8 cellular contexts compared by ENCODE assay signal in the genomic region with DNA sequence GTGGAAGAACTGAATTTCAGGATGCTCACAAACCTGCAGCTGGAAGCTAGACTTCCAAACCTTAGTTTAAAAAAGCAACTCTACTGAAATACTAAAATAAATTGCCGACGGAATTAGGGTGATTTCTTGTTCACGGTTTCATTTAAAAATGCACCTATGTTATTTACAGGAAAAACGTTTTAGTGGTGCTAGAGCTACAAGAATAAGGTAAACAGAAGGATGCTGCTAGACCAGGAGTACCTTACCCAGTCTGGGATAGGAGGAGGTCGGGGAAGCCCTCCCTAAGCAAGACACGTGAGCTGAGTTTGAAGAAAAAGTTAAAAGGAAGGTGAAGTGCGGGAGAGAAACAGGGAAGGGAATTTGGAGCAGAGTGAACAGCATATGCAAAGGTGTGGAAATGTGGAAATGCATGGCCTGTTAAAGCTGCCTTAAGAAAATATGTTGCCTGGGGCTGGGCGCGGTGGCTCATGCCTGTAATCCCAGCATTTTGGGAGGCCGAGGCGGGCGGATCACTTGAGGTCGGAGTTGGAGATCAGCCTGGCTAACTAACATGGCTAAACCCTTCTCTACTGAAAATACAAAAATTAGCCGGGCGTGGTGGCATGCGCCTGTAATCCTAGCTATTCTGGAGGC. TPM values are rescaled to one million over a fixed set of nuclear protein-coding genes. Genes with fewer than 3 reads are reported as not detected.
A peak's percentile ranks its signal among the peaks of the same experiment; 100 is the strongest.
DNase-seq lines count a peak whose midpoint lies in the region; ATAC-seq and TF ChIP-seq lines count a peak whose summit lies in the region.

No MANE protein-coding gene starts in this region.

- H3K36me3 ChIP-seq in BLaER1 treated with 17β-estradiol and CSF1 and Interleukin-3, amounts not matched to agents 10 nM and 100 nM = peaks cover 21 to 35% (median 31%) of the 10 kb centered on the region in 11 experiments
- H3K36me3 ChIP-seq in OCI-LY3 (replicated peaks; ENCODE audit: low read depth, low read length) = peaks cover 23% of the 10 kb centered on the region
- H3K36me3 ChIP-seq in neuronal stem cell (replicated peaks in 1 of 2; ENCODE audit: control insufficient read depth in 2 of 2, insufficient read depth in 2 of 2, low read length in 2 of 2) = peaks cover 7 to 25% of the 10 kb centered on the region in 2 donors

- peak overlapping the region; percentile 90 for H3K4me3 Mint-ChIP-seq in endothelial cell (ENCODE audit: unreplicated experiment)

- peak overlapping the region; percentile 22 for H2BK15ac ChIP-seq in neuronal stem cell (ENCODE audit: low read length)

- H3K79me1 ChIP-seq in neuronal stem cell (ENCODE audit: low read depth, low read length) = peaks cover 5% of the 10 kb centered on the region

- H2AK5ac ChIP-seq in neuronal stem cell (ENCODE audit: low read depth, low read length) = no peak overlapping the region

- H3K18ac ChIP-seq in neuronal stem cell (ENCODE audit: low read length) = no peak overlapping the region

- H3K27me3 Mint-ChIP-seq in endothelial cell (ENCODE audit: unreplicated experiment) = peaks cover 8% of the 10 kb centered on the region

- TF ChIP-seq CTCF in OCI-LY3 (IDR thresholded peaks at IDR 0.05; ENCODE audit: low read depth, low read length) (no peak), endothelial cell (IDR thresholded peaks at IDR 0.05; ENCODE audit: unreplicated experiment) (no peak)

- 100% methylated on average over 1 of the region's 16 CpGs; no CpG with 5 or more reads in 1 of the 2 donors for WGBS in neuronal stem cell (ENCODE audit: extremely low coverage in 2 of 2, insufficient read length in 2 of 2, insufficient replicate concordance in 1 of 2), 2 donors

- peaks cover 0 to 13% (median 0%) of the 10 kb centered on the region in 11 experiments; a peak in 3 of 22 replicates for H3K9me3 ChIP-seq in BLaER1 treated with 17β-estradiol and CSF1 and Interleukin-3, amounts not matched to agents 10 nM and 100 nM (replicated peaks in 1 of 11)
- H3K9me3 ChIP-seq in OCI-LY3 (ENCODE audit: insufficient read depth, low read length) (no peaks in the 10 kb centered on the region), neuronal stem cell (replicated peaks in 1 of 2; ENCODE audit: control insufficient read depth in 2 of 2, insufficient read depth in 1 of 2, low read depth in 1 of 2, low read length in 2 of 2) (no peaks in the 10 kb centered on the region)

- H2AFZ ChIP-seq in OCI-LY3 (ENCODE audit: low read depth, low read length) = no peak overlapping the region
- no peak overlapping the region for H2AFZ ChIP-seq in neuronal stem cell (ENCODE audit: low read length)

- ATAC-seq in HG02970 (IDR thresholded peaks at IDR 0.05; ENCODE audit: low FRiP score, unreplicated experiment) = no peak

- H3K9ac ChIP-seq in BLaER1 treated with 17β-estradiol and CSF1 and Interleukin-3, amounts not matched to agents 10 nM and 100 nM = peak overlapping the region; percentile 85 to 100 (median 97)
- H3K9ac ChIP-seq in OCI-LY3 (ENCODE audit: low read length) = peak overlapping the region; percentile 92
- peak overlapping the region; percentile 71 for H3K9ac ChIP-seq in neuronal stem cell (ENCODE audit: low read depth, low read length, poor library complexity)

- H3K4me2 ChIP-seq in BLaER1 treated with 17β-estradiol and CSF1 and Interleukin-3, amounts not matched to agents 10 nM and 100 nM = peak overlapping the region; percentile 84 to 98 (median 89)
- H3K4me2 ChIP-seq in OCI-LY3 (ENCODE audit: low read length) (peak overlapping the region; percentile 93), neuronal stem cell (ENCODE audit: insufficient read depth, low read length, poor library complexity, severe bottlenecking) (no peak overlapping the region)

- H3K27me3 ChIP-seq in BLaER1 treated with 17β-estradiol and CSF1 and Interleukin-3, amounts not matched to agents 10 nM and 100 nM = no peaks in the 10 kb centered on the region
- H3K27me3 ChIP-seq in OCI-LY3 (ENCODE audit: low read depth, low read length) (no peaks in the 10 kb centered on the region), neuronal stem cell (ENCODE audit: control insufficient read depth in 3 of 3, insufficient read depth in 3 of 3, low read depth in 1 of 3, low read length in 3 of 3) (no peaks in the 10 kb centered on the region)

- H3K4me1 ChIP-seq in BLaER1 treated with 17β-estradiol and CSF1 and Interleukin-3, amounts not matched to agents 10 nM and 100 nM = peaks cover 40 to 81% (median 68%) of the 10 kb centered on the region in 10 experiments
- peaks cover 58% of the 10 kb centered on the region for H3K4me1 ChIP-seq in OCI-LY3 (ENCODE audit: low read length)
- peaks cover 20 to 23% of the 10 kb centered on the region in 2 donors for H3K4me1 ChIP-seq in neuronal stem cell (ENCODE audit: control insufficient read depth in 2 of 2, insufficient read depth in 1 of 2, low read depth in 1 of 2, low read length in 2 of 2)

- H3K27ac ChIP-seq in BLaER1 treated with 17β-estradiol and CSF1 and Interleukin-3, amounts not matched to agents 10 nM and 100 nM = peak overlapping the region; percentile 94 to 100 (median 98)
- H3K27ac ChIP-seq in OCI-LY3 (ENCODE audit: low read length) = peak overlapping the region; percentile 77; the same call in 1 of the 2 replicates
- no peak overlapping the region for H3K27ac ChIP-seq in neuronal stem cell (replicated peaks; ENCODE audit: low read length)

- H3K23ac ChIP-seq in neuronal stem cell (ENCODE audit: low read depth, low read length, poor library complexity) = peak overlapping the region; percentile 58

- H3K4me3 ChIP-seq in BLaER1 treated with 17β-estradiol and CSF1 and Interleukin-3, amounts not matched to agents 10 nM and 100 nM = peak overlapping the region; percentile 78 to 99 (median 94); a peak in 19 of 20 replicates
- H3K4me3 ChIP-seq in OCI-LY3 (ENCODE audit: low read length) = peak overlapping the region; percentile 87
- H3K4me3 ChIP-seq in neuronal stem cell (ENCODE audit: low read length in 2 of 2) = peak overlapping the region in 1 of 2 donors; percentile 96

- H3K9me3 Mint-ChIP-seq in endothelial cell (ENCODE audit: unreplicated experiment) = no peaks in the 10 kb centered on the region

- H4K8ac ChIP-seq in neuronal stem cell (ENCODE audit: low read depth, low read length) = no peak overlapping the region

- no peak overlapping the region for H2BK120ac ChIP-seq in neuronal stem cell (ENCODE audit: low read depth, low read length)

- H3K14ac ChIP-seq in neuronal stem cell (ENCODE audit: low read length) = no peak overlapping the region

- peaks cover 29 to 36% (median 34%) of the 10 kb centered on the region in 11 experiments for H4K20me1 ChIP-seq in BLaER1 treated with 17β-estradiol and CSF1 and Interleukin-3, amounts not matched to agents 10 nM and 100 nM
- H4K20me1 ChIP-seq in OCI-LY3 (ENCODE audit: insufficient read depth, low read length) = peaks cover 30% of the 10 kb centered on the region

- H3K4me1 Mint-ChIP-seq in endothelial cell (ENCODE audit: unreplicated experiment) = peaks cover 44% of the 10 kb centered on the region

- no peak overlapping the region for H3K4ac ChIP-seq in neuronal stem cell (ENCODE audit: low read length)

- peaks cover 19% of the 10 kb centered on the region for H3K36me3 Mint-ChIP-seq in endothelial cell (ENCODE audit: low read depth, unreplicated experiment)

- H2BK12ac ChIP-seq in neuronal stem cell (ENCODE audit: low read length) = no peak overlapping the region

- H4K91ac ChIP-seq in neuronal stem cell (ENCODE audit: low read depth, low read length, poor library complexity) = no peak overlapping the region

- H3K27ac Mint-ChIP-seq in endothelial cell (ENCODE audit: unreplicated experiment) = no peak overlapping the region

- DNase-seq in endothelial cell (ENCODE audit: low spot score) (no peak), neuronal stem cell (ENCODE audit: low spot score) (no peak), SHP77 (lab: John Stamatoyannopoulos, UW) (no peak), NCI-H1694 treated with DMSO at 0.1 percent for 48 hours (lab: John Stamatoyannopoulos, UW) (no peak), dedifferentiated amniotic fluid mesenchymal stem cell (ENCODE audit: extremely low spot score) (no peak)

- peaks cover 27% of the 10 kb centered on the region for H3K79me2 ChIP-seq in OCI-LY3 (ENCODE audit: low read length)

- no peak overlapping the region for H2BK5ac ChIP-seq in neuronal stem cell (ENCODE audit: low read length)

RNA-seq across cellular contexts. Expression of a gene that starts 1.4 kb away (rescaled TPM):
- total RNA-seq in endothelial cell (ENCODE audit: unreplicated experiment) = 837 TPM
- 1,611 TPM for polyA plus RNA-seq in neuronal stem cell (2013, experiment 1 of 2)
- 1,599 TPM for polyA plus RNA-seq in neuronal stem cell (2013, experiment 2 of 2)

RNA-seq across cellular contexts. Expression of a gene that starts 18.7 kb away (rescaled TPM):
- 0.08 TPM for total RNA-seq in endothelial cell (ENCODE audit: unreplicated experiment)
- 0.11 TPM for polyA plus RNA-seq in neuronal stem cell (2013, experiment 1 of 2)
- 0.10 TPM for polyA plus RNA-seq in neuronal stem cell (2013, experiment 2 of 2)

RNA-seq across cellular contexts. Expression of a gene that starts 51.5 kb away (rescaled TPM):
- total RNA-seq in endothelial cell (ENCODE audit: unreplicated experiment) = 8.9 TPM
- polyA plus RNA-seq in neuronal stem cell (2013, experiment 1 of 2) = 2.4 TPM
- 3.5 TPM for polyA plus RNA-seq in neuronal stem cell (2013, experiment 2 of 2)
